In genomic region chr15:89075121-89075640, GRCh38 we compare ENCODE assay signal across 1 cellular context.
TF ChIP-seq lines count a peak whose summit lies in the region.

No MANE protein-coding gene starts in this region.

TF ChIP-seq in K562, 482 proteins besides CTCF, POLR2A, EP300 and RAD21 (continued from another document):
- TF ChIP-seq, protein P1, sequence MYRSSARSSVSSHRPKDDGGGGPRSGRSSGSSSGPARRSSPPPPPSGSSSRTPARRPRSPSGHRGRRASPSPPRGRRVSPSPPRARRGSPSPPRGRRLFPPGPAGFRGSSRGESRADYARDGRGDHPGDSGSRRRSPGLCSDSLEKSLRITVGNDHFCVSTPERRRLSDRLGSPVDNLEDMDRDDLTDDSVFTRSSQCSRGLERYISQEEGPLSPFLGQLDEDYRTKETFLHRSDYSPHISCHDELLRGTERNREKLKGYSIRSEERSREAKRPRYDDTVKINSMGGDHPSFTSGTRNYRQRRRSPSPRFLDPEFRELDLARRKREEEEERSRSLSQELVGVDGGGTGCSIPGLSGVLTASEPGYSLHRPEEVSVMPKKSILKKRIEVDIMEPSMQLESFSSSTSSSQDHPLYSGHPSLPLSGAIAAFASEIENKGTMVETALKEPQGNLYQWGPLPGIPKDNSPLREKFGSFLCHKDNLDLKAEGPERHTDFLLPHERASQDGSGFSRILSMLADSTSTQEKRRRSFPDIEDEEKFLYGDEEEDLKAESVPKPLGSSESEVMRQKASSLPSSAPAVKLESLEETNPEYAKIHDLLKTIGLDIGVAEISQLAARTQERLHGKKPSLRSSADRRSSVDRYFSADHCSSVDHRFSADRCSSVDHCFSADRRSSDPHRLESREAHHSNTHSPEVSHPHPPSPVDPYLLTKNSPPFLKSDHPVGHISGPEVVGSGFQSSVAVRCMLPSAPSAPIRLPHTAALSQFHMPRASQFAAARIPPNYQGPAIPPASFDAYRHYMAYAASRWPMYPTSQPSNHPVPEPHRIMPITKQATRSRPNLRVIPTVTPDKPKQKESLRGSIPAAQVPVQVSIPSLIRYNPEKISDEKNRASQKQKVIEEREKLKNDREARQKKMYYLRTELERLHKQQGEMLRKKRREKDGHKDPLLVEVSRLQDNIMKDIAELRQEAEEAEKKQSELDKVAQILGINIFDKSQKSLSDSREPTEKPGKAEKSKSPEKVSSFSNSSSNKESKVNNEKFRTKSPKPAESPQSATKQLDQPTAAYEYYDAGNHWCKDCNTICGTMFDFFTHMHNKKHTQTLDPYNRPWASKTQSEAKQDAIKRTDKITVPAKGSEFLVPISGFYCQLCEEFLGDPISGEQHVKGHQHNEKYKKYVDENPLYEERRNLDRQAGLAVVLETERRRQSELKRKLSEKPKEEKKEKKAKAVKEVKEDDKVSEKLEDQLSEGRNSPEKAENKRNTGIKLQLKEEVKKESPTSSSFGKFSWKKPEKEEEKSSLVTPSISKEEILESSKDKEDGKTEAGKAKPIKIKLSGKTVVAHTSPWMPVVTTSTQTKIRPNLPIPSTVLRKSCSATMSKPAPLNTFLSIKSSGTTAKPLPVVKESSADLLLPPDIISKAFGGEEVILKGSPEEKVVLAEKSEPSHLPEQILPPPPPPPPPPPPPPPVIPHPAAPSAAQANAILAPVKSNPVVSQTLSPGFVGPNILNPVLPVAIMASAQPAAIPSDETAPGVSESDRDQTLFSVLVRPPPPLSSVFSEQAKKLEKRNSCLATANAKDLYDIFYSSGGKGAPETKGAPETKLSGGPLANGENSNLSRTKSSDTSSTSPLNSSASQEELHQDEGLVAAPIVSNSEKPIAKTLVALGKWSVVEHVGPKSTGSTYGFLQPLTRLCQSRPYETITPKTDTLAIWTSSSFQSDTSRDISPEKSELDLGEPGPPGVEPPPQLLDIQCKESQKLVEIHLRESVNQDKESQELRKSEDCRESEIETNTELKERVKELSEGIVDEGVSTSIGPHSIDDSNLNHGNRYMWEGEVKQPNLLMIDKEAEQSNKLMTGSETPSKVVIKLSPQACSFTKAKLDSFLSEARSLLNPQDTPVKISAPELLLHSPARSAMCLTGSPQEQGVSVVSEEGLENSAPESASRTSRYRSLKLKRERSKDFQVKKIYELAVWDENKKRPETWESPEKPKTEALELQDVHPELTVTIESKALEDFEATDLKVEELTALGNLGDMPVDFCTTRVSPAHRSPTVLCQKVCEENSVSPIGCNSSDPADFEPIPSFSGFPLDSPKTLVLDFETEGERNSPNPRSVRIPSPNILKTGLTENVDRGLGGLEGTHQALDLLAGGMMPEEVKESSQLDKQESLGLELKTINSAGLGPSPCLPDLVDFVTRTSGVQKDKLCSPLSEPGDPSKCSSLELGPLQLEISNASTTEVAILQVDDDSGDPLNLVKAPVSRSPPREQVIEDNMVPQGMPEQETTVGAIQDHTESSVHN (IDR thresholded peaks at IDR 0.05; ENCODE audit: borderline replicate concordance in 1 of 2, low read depth in 1 of 2) = no peak
- TF ChIP-seq ZNF766 (CRISPR knock-in tag; conservative IDR thresholded peaks at IDR 0.05) = 0 out of 2 replicates have a peak, but pooled peaks have one; percentile 0
- no peak for TF ChIP-seq HNRNPUL1 (IDR thresholded peaks at IDR 0.05; ENCODE audit: low read length)
- TF ChIP-seq CBX5 (IDR thresholded peaks at IDR 0.05; ENCODE audit: borderline replicate concordance, low read depth) = no peak
